In genomic region chr22:36860821-36861659, GRCh38 we compare ENCODE assay signal across 8 cellular contexts. TPM values are rescaled to one million over a fixed set of nuclear protein-coding genes. Genes with fewer than 3 reads are reported as not detected.
DNase-seq lines count a peak whose midpoint lies in the region; ATAC-seq and TF ChIP-seq lines count a peak whose summit lies in the region.

Gene NCF4 (plus strand): TSS chr22:36861006. CDS start chr22:36861172, 166 bp downstream.

- H3K9ac ChIP-seq in SK-N-SH = no peak within 1 kb of the TSS

- peak within 1 kb of the TSS; percentile 99 for H3K27ac Mint-ChIP-seq in activated T-helper 2 cell treated with anti-CD3 and anti-CD28 coated beads, Interferon-gamma antibody, Interleukin-2, Interleukin-4, amounts not matched to agents 10 μg/mL and 5 μg/mL and 100 μg/mL, durations not matched to agents 14 hours and 24 hours and 36 hours
- H3K27ac Mint-ChIP-seq in memory B cell = peak within 1 kb of the TSS; percentile 94

- H3K4me1 Mint-ChIP-seq in activated T-helper 2 cell treated with anti-CD3 and anti-CD28 coated beads, Interferon-gamma antibody, Interleukin-2, Interleukin-4, amounts not matched to agents 10 μg/mL and 5 μg/mL and 100 μg/mL, durations not matched to agents 14 hours and 24 hours and 36 hours (ENCODE audit: low read depth) = peaks cover 64% of the 10 kb centered on the region
- H3K4me1 Mint-ChIP-seq in memory B cell = peaks cover 53% of the 10 kb centered on the region

- intact Hi-C loops in activated T-helper 2 cell treated with anti-CD3 and anti-CD28 coated beads, Interferon-gamma antibody, Interleukin-2, Interleukin-4, amounts not matched to agents 10 μg/mL and 5 μg/mL and 100 μg/mL, durations not matched to agents 14 hours and 24 hours and 36 hours (cut with micrococcal nuclease) = loop anchor here (1.0 to 5.0 kb wide), 5 partner anchors 12 to 314 kb away; no protein-coding TSS in a partner anchor

- peak within 1 kb of the TSS in 2 of 4 donors; percentile 27 to 38 for H3K4me3 ChIP-seq in tibial nerve
- H3K4me3 ChIP-seq in SK-N-SH (ENCODE audit: low read depth in 2 of 2, low read length in 1 of 2) = no peak within 1 kb of the TSS

- POLR2A ChIA-PET in SK-N-SH (lab: Yijun Ruan, JAX) = no interaction called here

- H4K20me1 ChIP-seq in SK-N-SH (ENCODE audit: insufficient read depth) = no peaks in the 10 kb centered on the region

- no peaks in the 10 kb centered on the region for H3K9me2 ChIP-seq in SK-N-SH

- H3K9me3 Mint-ChIP-seq in activated T-helper 2 cell treated with anti-CD3 and anti-CD28 coated beads, Interferon-gamma antibody, Interleukin-2, Interleukin-4, amounts not matched to agents 10 μg/mL and 5 μg/mL and 100 μg/mL, durations not matched to agents 14 hours and 24 hours and 36 hours = no peaks in the 10 kb centered on the region
- no peaks in the 10 kb centered on the region for H3K9me3 Mint-ChIP-seq in memory B cell

- H2AFZ ChIP-seq in SK-N-SH (ENCODE audit: low read depth) = no peak within 1 kb of the TSS

- CTCF ChIA-PET in SK-N-SH (lab: Yijun Ruan, JAX) = interaction anchor here (0.7 to 6.0 kb wide), 5 partner anchors 48 to 314 kb away, joined by 3 to 159 read pairs (median 3); no protein-coding TSS in a partner anchor

- H3K36me3 ChIP-seq in tibial nerve (no peaks in the 10 kb centered on the region), SK-N-SH (replicated peaks in 1 of 2; ENCODE audit: control insufficient read depth in 1 of 2, insufficient read depth in 2 of 2, low read length in 1 of 2) (no peaks in the 10 kb centered on the region)

- TF ChIP-seq RAD21 in SK-N-SH (IDR thresholded peaks at IDR 0.05; ENCODE audit: low read length) = no peak

- H3K4me1 ChIP-seq in tibial nerve (peaks cover 0 to 6% (median 3%) of the 10 kb centered on the region in 4 donors), SK-N-SH (ENCODE audit: control insufficient read depth in 1 of 2, insufficient read depth in 2 of 2, low read depth in 1 of 2, low read length in 1 of 2) (peaks cover 0 to 4% of the 10 kb centered on the region in 2 experiments; a peak in 1 of 4 replicates)

- H3K36me3 Mint-ChIP-seq in activated T-helper 2 cell treated with anti-CD3 and anti-CD28 coated beads, Interferon-gamma antibody, Interleukin-2, Interleukin-4, amounts not matched to agents 10 μg/mL and 5 μg/mL and 100 μg/mL, durations not matched to agents 14 hours and 24 hours and 36 hours (ENCODE audit: low read depth) = peaks cover 16% of the 10 kb centered on the region
- H3K36me3 Mint-ChIP-seq in memory B cell = peaks cover 19% of the 10 kb centered on the region

- ATAC-seq in GM21515 (IDR thresholded peaks at IDR 0.05; ENCODE audit: unreplicated experiment) (peak; percentile 57), memory B cell (ENCODE audit: low read depth) (peak; percentile 87)

- H3K79me2 ChIP-seq in SK-N-SH (ENCODE audit: insufficient read depth) = no peaks in the 10 kb centered on the region

- no peak within 1 kb of the TSS for H3K4me2 ChIP-seq in SK-N-SH

- TF ChIP-seq POLR2A in GM10847 (IDR thresholded peaks at IDR 0.05; ENCODE audit: extremely low read depth, insufficient read length) = peak; percentile 48
- TF ChIP-seq POLR2A in tibial nerve (IDR thresholded peaks at IDR 0.05) = no peak

- peak in 1 of 2 donors; percentile 59 for TF ChIP-seq EP300 in tibial nerve (IDR thresholded peaks at IDR 0.05)
- no peak for TF ChIP-seq EP300 in SK-N-SH (IDR thresholded peaks at IDR 0.05; ENCODE audit: borderline replicate concordance in 1 of 2, low read depth in 1 of 2, low read length in 1 of 2)

- no peaks in the 10 kb centered on the region for H3F3A ChIP-seq in SK-N-SH (replicated peaks; ENCODE audit: insufficient read depth)

- H3K9me3 ChIP-seq in tibial nerve (no peaks in the 10 kb centered on the region), SK-N-SH (no peaks in the 10 kb centered on the region)

- WGBS in tibial nerve, 2 donors = 71 to 73% methylated on average over 13 to 16 of the region's 17 CpGs
- WGBS in SK-N-SH (ENCODE audit: low lambda C conversion rate) = 78% methylated on average over 6 of the region's 17 CpGs

- H3K27me3 Mint-ChIP-seq in activated T-helper 2 cell treated with anti-CD3 and anti-CD28 coated beads, Interferon-gamma antibody, Interleukin-2, Interleukin-4, amounts not matched to agents 10 μg/mL and 5 μg/mL and 100 μg/mL, durations not matched to agents 14 hours and 24 hours and 36 hours (ENCODE audit: low read depth) = no peaks in the 10 kb centered on the region
- no peaks in the 10 kb centered on the region for H3K27me3 Mint-ChIP-seq in memory B cell

- H3K27ac ChIP-seq in tibial nerve = peak within 1 kb of the TSS in 2 of 4 donors; percentile 60 to 75
- H3K27ac ChIP-seq in SK-N-SH (ENCODE audit: low read depth in 2 of 2, low read length in 1 of 2) = no peak within 1 kb of the TSS

- H3K27me3 ChIP-seq in tibial nerve = no peaks in the 10 kb centered on the region
- H3K27me3 ChIP-seq in SK-N-SH (ENCODE audit: insufficient read depth) = peaks cover 11% of the 10 kb centered on the region

- H3K4me3 Mint-ChIP-seq in activated T-helper 2 cell treated with anti-CD3 and anti-CD28 coated beads, Interferon-gamma antibody, Interleukin-2, Interleukin-4, amounts not matched to agents 10 μg/mL and 5 μg/mL and 100 μg/mL, durations not matched to agents 14 hours and 24 hours and 36 hours (ENCODE audit: low read depth) = peak within 1 kb of the TSS; percentile 71
- peak within 1 kb of the TSS; percentile 78 for H3K4me3 Mint-ChIP-seq in memory B cell

- DNase-seq in Kasumi-1 (lab: John Stamatoyannopoulos, UW) (peak; percentile 98), memory B cell (ENCODE audit: low spot score in 2 of 2) (peak; percentile 67 to 79), tibial nerve (ENCODE audit: low spot score in 2 of 2) (peak; percentile 21 to 61), RKO (ENCODE audit: low spot score) (no peak), SK-N-SH (no peak)
- peak; percentile 49 for DNase-seq in activated T-helper 2 cell treated with anti-CD3 and anti-CD28 coated beads, Interferon-gamma antibody, Interleukin-2, Interleukin-4, amounts not matched to agents 10 μg/mL and 5 μg/mL and 100 μg/mL, durations not matched to agents 14 hours and 24 hours and 36 hours (ENCODE audit: low spot score)

- TF ChIP-seq CTCF in tibial nerve (IDR thresholded peaks at IDR 0.05) (no peak), SK-N-SH (IDR thresholded peaks at IDR 0.05) (no peak)

TF ChIP-seq in SK-N-SH, 30 proteins besides CTCF, POLR2A, EP300 and RAD21:
- TF ChIP-seq USF1 (IDR thresholded peaks at IDR 0.05; ENCODE audit: borderline replicate concordance, low read depth) (no peak), SMC3 (IDR thresholded peaks at IDR 0.05; ENCODE audit: low read depth, low read length) (no peak), FOXJ3 (CRISPR knock-in tag; IDR thresholded peaks at IDR 0.05) (no peak), TEAD4 (IDR thresholded peaks at IDR 0.05; ENCODE audit: borderline replicate concordance, insufficient read depth) (no peak), JUND (IDR thresholded peaks at IDR 0.05) (no peak), GATA2 (CRISPR knock-in tag; IDR thresholded peaks at IDR 0.05) (no peak), POLR2AphosphoS5 (IDR thresholded peaks at IDR 0.05; ENCODE audit: low read depth, low read length) (no peak), SIN3A (IDR thresholded peaks at IDR 0.05; ENCODE audit: borderline replicate concordance, low read depth, low read length) (no peak), IRF3 (IDR thresholded peaks at IDR 0.05; ENCODE audit: low read depth, low read length) (no peak), FOSL2 (IDR thresholded peaks at IDR 0.05; ENCODE audit: borderline replicate concordance, low read depth) (no peak), NRF1 (IDR thresholded peaks at IDR 0.05; ENCODE audit: low read depth, low read length) (no peak), RXRA (IDR thresholded peaks at IDR 0.05; ENCODE audit: borderline replicate concordance, low read depth) (no peak)

RNA-seq across cellular contexts. Expression of gene NCF4, which starts in this region (rescaled TPM):
- total RNA-seq in activated T-helper 2 cell treated with anti-CD3 and anti-CD28 coated beads, Interferon-gamma antibody, Interleukin-2, Interleukin-4, amounts not matched to agents 10 μg/mL and 5 μg/mL and 100 μg/mL, durations not matched to agents 14 hours and 24 hours and 36 hours = 15.7 and 18.8 TPM in 2 replicates
- 10 to 100 TPM; 14.2 to 71.4 (median 17.2) TPM for total RNA-seq in tibial nerve
- polyA plus RNA-seq in SK-N-SH (2012; rRNA removed) = not detected in 2 replicates
- not detected in 2 replicates for polyA plus RNA-seq in SK-N-SH (2012; cell fraction: cytosol; rRNA removed)
- polyA plus RNA-seq in SK-N-SH (2012; cell fraction: nucleus; rRNA removed) = not detected in 2 replicates

Comparison
In these comparisons a context has a peak if more than half of its experiments do, and no peak if none do; other contexts are left out.
1. DNase-seq: peak in Kasumi-1 (2 of 2), activated T-helper 2 cell treated with anti-CD3 and anti-CD28 coated beads, Interferon-gamma antibody, Interleukin-2, Interleukin-4, amounts not matched to agents 10 μg/mL and 5 μg/mL and 100 μg/mL, durations not matched to agents 14 hours and 24 hours and 36 hours (single experiment), memory B cell (2 of 2) and tibial nerve (2 of 2); none in RKO (single experiment) and SK-N-SH (single experiment).